In genomic region chr4:73962724-73963123, GRCh38 we compare ENCODE assay signal across 38 cellular contexts. TPM values are rescaled to one million over a fixed set of nuclear protein-coding genes. Genes with fewer than 3 reads are reported as not detected.
"Had no signal": no experiment of that assay in that cellular context is flagged by ENCODE, and none has a peak within 500 bp of the region (broad histone marks: within the 10 kb centered on the region; RNA-seq: fewer than 3 reads in every experiment).

No MANE protein-coding gene starts in this region.

- H3K4me3 ChIP-seq: MG63 had no signal

- H3K27me3 ChIP-seq: MG63 had no signal

- DNase-seq: Karpas-422, Kasumi-1, MG63, MM.1S, MV-4-11, NCI-H1048, NCI-H1092, NCI-H1092 treated with DMSO at 0.1 percent for 48 hours, NCI-H1105, NCI-H1105 treated with DMSO at 0.1 percent for 48 hours, NCI-H1417, NCI-H1417 treated with DMSO at 0.1 percent for 48 hours, NCI-H1436, NCI-H1436 treated with DMSO at 0.1 percent for 48 hours, NCI-H146, NCI-H1694, NCI-H1694 treated with DMSO at 0.1 percent for 48 hours, NCI-H187, NCI-H187 treated with DMSO at 0.1 percent for 48 hours, NCI-H1930, NCI-H2029, NCI-H2029 treated with DMSO at 0.1 percent for 48 hours, NCI-H2081, NCI-H2081 treated with DMSO at 0.1 percent for 48 hours, NCI-H2107, NCI-H2171, NCI-H2171 treated with DMSO at 0.1 percent for 48 hours, NCI-H2227 treated with DMSO at 0.1 percent for 48 hours, NCI-H226, NCI-H345, NCI-H446, NCI-H446 treated with DMSO at 0.1 percent for 48 hours, NCI-H510A, NCI-H510A treated with DMSO at 0.1 percent for 48 hours had no signal

- H3K36me3 ChIP-seq: MG63 had no signal

RNA-seq across cellular contexts. Expression of gene PF4, which starts 19.1 kb away (rescaled TPM):
- total RNA-seq: LHCN-M2, M059J, MCF 10A, NCI-H460 had no signal

RNA-seq across cellular contexts. Expression of gene PPBP, which starts 25.3 kb away (rescaled TPM):
- total RNA-seq: LHCN-M2, M059J, MCF 10A, NCI-H460 had no signal

RNA-seq across cellular contexts. Expression of gene CXCL5, which starts 35.8 kb away (rescaled TPM):
- total RNA-seq: LHCN-M2 had no signal
